Comparison of ENCODE assay signal across 20 cellular contexts in the genomic region with DNA sequence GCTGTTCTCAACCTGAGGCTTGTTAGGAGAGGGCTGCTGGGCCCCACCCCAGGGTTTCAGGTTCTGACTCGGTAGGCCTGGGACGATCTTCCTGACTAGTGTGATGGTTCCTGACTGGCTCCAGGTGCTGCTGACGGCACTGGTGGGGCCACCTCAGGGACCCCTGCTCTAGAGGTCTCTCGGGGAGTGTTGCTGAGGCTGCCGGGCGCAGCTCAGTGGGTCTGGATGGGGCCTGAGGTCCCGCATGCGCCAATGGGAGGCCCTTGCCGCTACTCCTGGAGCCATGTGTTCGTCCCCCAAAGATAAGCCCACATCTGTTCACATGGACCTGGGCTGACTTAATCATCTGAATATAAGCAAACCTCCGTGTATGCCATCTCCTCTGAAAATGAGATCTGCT.
"Had no signal": no experiment of that assay in that cellular context is flagged by ENCODE, and none has a peak within 500 bp of the region (broad histone marks: within the 10 kb centered on the region; RNA-seq: fewer than 3 reads in every experiment).

No MANE protein-coding gene starts in this region.

- H3K4me3 ChIP-seq: dorsolateral prefrontal cortex, esophagus muscularis mucosa, left ventricle myocardium inferior, right atrium auricular region, upper lobe of left lung, uterus had no signal

- H3K4me1 ChIP-seq: esophagus muscularis mucosa, right atrium auricular region, upper lobe of left lung, uterus had no signal

- DNase-seq: cortex of kidney; effector CD8-positive, alpha-beta T cell; immature natural killer cell; kidney; left cardiac atrium; left ventricle myocardium inferior; mesendoderm; naive thymus-derived CD4-positive, alpha-beta T cell; nephron progenitor cell; small intestine; stimulated activated CD4-positive, alpha-beta T cell treated with anti-CD3 and anti-CD28 coated beads, Interleukin-12 subunit alpha, Interleukin-12 subunit beta, amount 100 ng/mL, for 4 hours; stimulated activated naive CD4-positive, alpha-beta T cell had no signal

- H3K9me3 Mint-ChIP-seq: immature natural killer cell; naive thymus-derived CD4-positive, alpha-beta T cell had no signal

- H3K27ac ChIP-seq: dorsolateral prefrontal cortex, epithelial cell of prostate, esophagus muscularis mucosa, left ventricle myocardium inferior, neutrophil, right atrium auricular region, upper lobe of left lung, uterus had no signal

- H3K27ac Mint-ChIP-seq: nephron progenitor cell had no signal

- H3K27me3 Mint-ChIP-seq: naive thymus-derived CD4-positive, alpha-beta T cell had no signal

- FAIRE-seq: endometrium, kidney, small intestine had no signal

- H3K27me3 ChIP-seq: dorsolateral prefrontal cortex, esophagus muscularis mucosa, neutrophil, right atrium auricular region, upper lobe of left lung, uterus had no signal

- H3K4me1 Mint-ChIP-seq: immature natural killer cell, nephron progenitor cell had no signal

- H3K36me3 ChIP-seq: uterus had no signal

- H3K9me3 ChIP-seq: esophagus muscularis mucosa, left ventricle myocardium inferior, neutrophil, right atrium auricular region, upper lobe of left lung, uterus had no signal

- H3K4me3 Mint-ChIP-seq: immature natural killer cell; naive thymus-derived CD4-positive, alpha-beta T cell; nephron progenitor cell had no signal

- ATAC-seq: left cardiac atrium; naive thymus-derived CD4-positive, alpha-beta T cell had no signal
